Comparison of ENCODE assay signal across 14 cellular contexts in the genomic region with DNA sequence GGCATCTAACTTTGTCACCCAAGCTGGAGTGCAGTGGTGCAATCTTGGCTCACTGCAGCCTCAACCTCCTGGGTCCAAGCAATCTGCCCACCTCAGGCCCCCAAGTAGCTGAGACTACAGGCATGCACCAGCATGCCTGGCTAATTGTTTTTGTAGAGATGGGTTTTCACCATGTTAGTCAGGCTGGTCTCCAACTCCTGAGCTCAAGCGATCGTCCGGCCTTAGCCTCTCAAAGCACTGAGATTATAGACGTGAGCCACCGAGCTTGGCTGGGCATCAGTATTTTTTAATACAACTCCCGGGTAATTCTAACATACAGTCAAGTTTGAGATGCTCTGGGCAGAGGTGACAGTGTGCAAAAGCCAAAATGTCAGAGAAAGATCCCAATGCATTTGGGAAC.
DNase-seq lines count a peak whose midpoint lies in the region; ATAC-seq and TF ChIP-seq lines count a peak whose summit lies in the region.
"Had no signal": no experiment of that assay in that cellular context is flagged by ENCODE, and none has a peak within 500 bp of the region (broad histone marks: within the 10 kb centered on the region; RNA-seq: fewer than 3 reads in every experiment).

No MANE protein-coding gene starts in this region.

- no peaks in the 10 kb centered on the region for H4K20me1 ChIP-seq in OCI-LY1 (ENCODE audit: insufficient read depth, low read length)

- peaks cover 58% of the 10 kb centered on the region for H3K36me3 ChIP-seq in OCI-LY1 (ENCODE audit: insufficient read depth, low read length)
- peaks cover 9 to 17% of the 10 kb centered on the region in 2 experiments for H3K36me3 ChIP-seq in trophoblast cell (ENCODE audit: control insufficient read depth in 1 of 2, insufficient read depth in 2 of 2, low read length in 2 of 2)

- no peak overlapping the region for H4K8ac ChIP-seq in trophoblast cell (ENCODE audit: low read depth, low read length)

- H2AFZ ChIP-seq in OCI-LY1 (ENCODE audit: low read length) (no peak overlapping the region), trophoblast cell (ENCODE audit: insufficient read depth, low read length, poor library complexity) (no peak overlapping the region)

- TF ChIP-seq CTCF in OCI-LY1 (IDR thresholded peaks at IDR 0.05; ENCODE audit: low read length), result no peak
- TF ChIP-seq CTCF in CD14-positive monocyte (IDR thresholded peaks at IDR 0.05), result no peak

- H2BK120ac ChIP-seq in trophoblast cell (ENCODE audit: insufficient read depth, low read length, poor library complexity), result no peak overlapping the region

- H3K23ac ChIP-seq in trophoblast cell (ENCODE audit: low read length), result no peak overlapping the region

- peaks cover 42% of the 10 kb centered on the region for H3K4me1 Mint-ChIP-seq in activated naive CD8-positive, alpha-beta T cell treated with anti-CD3 and anti-CD28 coated beads for 36 hours
- peaks cover 12% of the 10 kb centered on the region for H3K4me1 Mint-ChIP-seq in stimulated activated memory B cell treated with anti-CD40 and anti-IgM and Interleukin-4, amounts not matched to agents 10 μg/mL and 1 μg/mL and 100 μg/mL, for 72 hours
- no peaks in the 10 kb centered on the region for H3K4me1 Mint-ChIP-seq in CD14-positive monocyte

- no peaks in the 10 kb centered on the region for H3K9me3 Mint-ChIP-seq in activated naive CD4-positive, alpha-beta T cell treated with anti-CD3 and anti-CD28 coated beads, Interleukin-2, amount 50 U/mL, for 72 hours
- H3K9me3 Mint-ChIP-seq in activated naive CD8-positive, alpha-beta T cell treated with anti-CD3 and anti-CD28 coated beads for 36 hours, result no peaks in the 10 kb centered on the region
- H3K9me3 Mint-ChIP-seq in stimulated activated memory B cell treated with anti-CD40 and anti-IgM and Interleukin-4, amounts not matched to agents 10 μg/mL and 1 μg/mL and 100 μg/mL, for 72 hours, result no peaks in the 10 kb centered on the region
- no peaks in the 10 kb centered on the region for H3K9me3 Mint-ChIP-seq in CD14-positive monocyte

- ATAC-seq in activated naive CD4-positive, alpha-beta T cell treated with anti-CD3 and anti-CD28 coated beads, Interleukin-2, amount 50 U/mL, for 72 hours, result no peak
- ATAC-seq in stimulated activated memory B cell treated with anti-CD40 and anti-IgM and Interleukin-4, amounts not matched to agents 10 μg/mL and 1 μg/mL and 100 μg/mL, for 72 hours, result no peak
- ATAC-seq in HG03095 (IDR thresholded peaks at IDR 0.05; ENCODE audit: unreplicated experiment), result no peak
- ATAC-seq: left ventricle myocardium superior, Panc1 had no signal

- no peak overlapping the region for H2BK5ac ChIP-seq in trophoblast cell (ENCODE audit: low read depth, low read length, poor library complexity)

- WGBS in trophoblast cell (ENCODE audit: extremely low coverage, insufficient coverage, insufficient read length), result no CpG with 5 or more reads among the region's 6 CpGs

- H3K4me3 ChIP-seq in OCI-LY1 (ENCODE audit: low read depth, low read length, poor library complexity, severe bottlenecking) (no peak overlapping the region), trophoblast cell (ENCODE audit: low read depth, low read length) (no peak overlapping the region)
- H3K4me3 ChIP-seq: heart left ventricle had no signal

- H3K27ac ChIP-seq in OCI-LY1 (ENCODE audit: low read depth, low read length, poor library complexity, severe bottlenecking) (peak overlapping the region; percentile 85), trophoblast cell (ENCODE audit: low read depth, low read length) (no peak overlapping the region)
- H3K27ac ChIP-seq: heart left ventricle had no signal

- H3K27ac Mint-ChIP-seq in activated naive CD4-positive, alpha-beta T cell treated with anti-CD3 and anti-CD28 coated beads, Interleukin-2, amount 50 U/mL, for 72 hours, result peak overlapping the region; percentile 85 to 94
- peak overlapping the region; percentile 91 for H3K27ac Mint-ChIP-seq in activated naive CD8-positive, alpha-beta T cell treated with anti-CD3 and anti-CD28 coated beads for 36 hours
- peak overlapping the region; percentile 16 for H3K27ac Mint-ChIP-seq in stimulated activated memory B cell treated with anti-CD40 and anti-IgM and Interleukin-4, amounts not matched to agents 10 μg/mL and 1 μg/mL and 100 μg/mL, for 72 hours
- H3K27ac Mint-ChIP-seq in CD14-positive monocyte, result peak overlapping the region in 1 of 7 donors; percentile 63

- peaks cover 52% of the 10 kb centered on the region for H3K4me1 ChIP-seq in OCI-LY1 (ENCODE audit: insufficient read depth, low read length, severe bottlenecking)
- H3K4me1 ChIP-seq in trophoblast cell (ENCODE audit: control insufficient read depth in 1 of 2, insufficient read depth in 2 of 2, low read length in 2 of 2), result no peaks in the 10 kb centered on the region
- H3K4me1 ChIP-seq: heart left ventricle had no signal

- no peaks in the 10 kb centered on the region for H3K79me2 ChIP-seq in OCI-LY1 (ENCODE audit: insufficient read depth, low read length)
- H3K79me2 ChIP-seq in trophoblast cell (ENCODE audit: control insufficient read depth, insufficient read depth, low read length, poor library complexity), result no peaks in the 10 kb centered on the region

- no peak overlapping the region for H3K4ac ChIP-seq in trophoblast cell (ENCODE audit: low read depth, low read length)

- H3K4me2 ChIP-seq in OCI-LY1 (ENCODE audit: low read length) (no peak overlapping the region), trophoblast cell (ENCODE audit: low read length) (no peak overlapping the region)

- no peaks in the 10 kb centered on the region for H3K27me3 ChIP-seq in OCI-LY1 (ENCODE audit: insufficient read depth, low read length)
- H3K27me3 ChIP-seq in trophoblast cell (ENCODE audit: insufficient read depth, low read length), result no peaks in the 10 kb centered on the region
- H3K27me3 ChIP-seq: heart left ventricle had no signal

- H3K9me3 ChIP-seq in OCI-LY1 (ENCODE audit: low read length), result no peaks in the 10 kb centered on the region
- H3K9me3 ChIP-seq in trophoblast cell (ENCODE audit: insufficient read depth, low read depth, low read length), result no peaks in the 10 kb centered on the region
- H3K9me3 ChIP-seq: heart left ventricle had no signal

- no peak for DNase-seq in activated naive CD4-positive, alpha-beta T cell treated with anti-CD3 and anti-CD28 coated beads, Interleukin-2, amount 50 U/mL, for 72 hours (ENCODE audit: low spot score in 2 of 2)
- DNase-seq in activated naive CD4-positive, alpha-beta T cell (lab: John Stamatoyannopoulos, UW), result no peak
- DNase-seq in activated naive CD8-positive, alpha-beta T cell treated with anti-CD3 and anti-CD28 coated beads for 36 hours, result no peak
- DNase-seq in trophoblast cell, result no peak
- no peak for DNase-seq in CD14-positive monocyte (ENCODE audit: low spot score)
- DNase-seq: activated CD8-positive, alpha-beta memory T cell treated with anti-CD3 and anti-CD28 coated beads, Interleukin-2, amount 50 U/mL, for 4 hours; heart left ventricle; left ventricle myocardium superior; NCI-H2227 treated with DMSO at 0.1 percent for 48 hours; NCI-H82 had no signal

- H2BK12ac ChIP-seq in trophoblast cell (ENCODE audit: low read length), result no peak overlapping the region

- H3K79me1 ChIP-seq in trophoblast cell (ENCODE audit: low read length), result no peaks in the 10 kb centered on the region

- no peak overlapping the region for H3K14ac ChIP-seq in trophoblast cell (ENCODE audit: low read length)

- no peaks in the 10 kb centered on the region for H3F3A ChIP-seq in OCI-LY1 (ENCODE audit: insufficient read depth, low read length)

- H3K4me3 Mint-ChIP-seq in activated naive CD8-positive, alpha-beta T cell treated with anti-CD3 and anti-CD28 coated beads for 36 hours, result no peak overlapping the region
- H3K4me3 Mint-ChIP-seq in stimulated activated memory B cell treated with anti-CD40 and anti-IgM and Interleukin-4, amounts not matched to agents 10 μg/mL and 1 μg/mL and 100 μg/mL, for 72 hours, result no peak overlapping the region
- H3K4me3 Mint-ChIP-seq in CD14-positive monocyte, result no peak overlapping the region

- H3K18ac ChIP-seq in trophoblast cell (ENCODE audit: low read length), result no peak overlapping the region

- H2AK5ac ChIP-seq in trophoblast cell (ENCODE audit: low read length), result no peak overlapping the region

- H3K27me3 Mint-ChIP-seq in activated naive CD8-positive, alpha-beta T cell treated with anti-CD3 and anti-CD28 coated beads for 36 hours, result no peaks in the 10 kb centered on the region
- H3K27me3 Mint-ChIP-seq in stimulated activated memory B cell treated with anti-CD40 and anti-IgM and Interleukin-4, amounts not matched to agents 10 μg/mL and 1 μg/mL and 100 μg/mL, for 72 hours, result no peaks in the 10 kb centered on the region
- H3K27me3 Mint-ChIP-seq in CD14-positive monocyte (ENCODE audit: low read depth in 3 of 3), result peaks cover 1 to 3% (median 2%) of the 10 kb centered on the region in 3 donors

- H3K9me2 ChIP-seq in OCI-LY1 (ENCODE audit: low read depth, low read length), result no peaks in the 10 kb centered on the region

- H3K9ac ChIP-seq in OCI-LY1 (ENCODE audit: low read length) (no peak overlapping the region; the same call in 1 of the 2 replicates), trophoblast cell (ENCODE audit: low read length) (no peak overlapping the region)

- intact Hi-C loops in CD14-positive monocyte (cut with micrococcal nuclease), result no loop called here

- no peak overlapping the region for H4K91ac ChIP-seq in trophoblast cell (ENCODE audit: low read depth, low read length)

- H4K12ac ChIP-seq in trophoblast cell (ENCODE audit: low read depth, low read length), result no peak overlapping the region

- H3K36me3 Mint-ChIP-seq in activated naive CD4-positive, alpha-beta T cell treated with anti-CD3 and anti-CD28 coated beads, Interleukin-2, amount 50 U/mL, for 72 hours, result peaks cover 32 to 52% of the 10 kb centered on the region in 2 donors
- H3K36me3 Mint-ChIP-seq in activated naive CD8-positive, alpha-beta T cell treated with anti-CD3 and anti-CD28 coated beads for 36 hours, result peaks cover 56% of the 10 kb centered on the region
- H3K36me3 Mint-ChIP-seq in stimulated activated memory B cell treated with anti-CD40 and anti-IgM and Interleukin-4, amounts not matched to agents 10 μg/mL and 1 μg/mL and 100 μg/mL, for 72 hours, result peaks cover 70% of the 10 kb centered on the region
- H3K36me3 Mint-ChIP-seq in CD14-positive monocyte, result peaks cover 0 to 1% of the 10 kb centered on the region in 2 donors
